In genomic region chr4:47662975-47663374, GRCh38 we compare ENCODE assay signal across 11 cellular contexts.
DNase-seq lines count a peak whose midpoint lies in the region; ATAC-seq, FAIRE-seq and TF ChIP-seq lines count a peak whose summit lies in the region.
"Had no signal": no experiment of that assay in that cellular context is flagged by ENCODE, and none has a peak within 500 bp of the region (broad histone marks: within the 10 kb centered on the region; RNA-seq: fewer than 3 reads in every experiment).

No MANE protein-coding gene starts in this region.

- in situ Hi-C loops in K562 (cut with MboI), result no loop called here

- no peaks in the 10 kb centered on the region for H3K4me1 Mint-ChIP-seq in activated CD4-positive, alpha-beta T cell treated with anti-CD3 and anti-CD28 coated beads for 36 hours
- H3K4me1 Mint-ChIP-seq: CD4-positive, CD25-positive, alpha-beta regulatory T cell had no signal

- H3K4me3 Mint-ChIP-seq in activated CD4-positive, alpha-beta T cell treated with anti-CD3 and anti-CD28 coated beads for 36 hours, result no peak overlapping the region
- H3K4me3 Mint-ChIP-seq: CD4-positive, CD25-positive, alpha-beta regulatory T cell had no signal

- intact Hi-C loops in activated CD4-positive, alpha-beta T cell treated with anti-CD3 and anti-CD28 coated beads for 36 hours (cut with DNase I, micrococcal nuclease), result no loop called here
- intact Hi-C loops in K562 (cut with micrococcal nuclease) (no loop called here), right cardiac atrium (cut with DNase I) (loop anchor here in 2 of 4 donors (10.0 kb wide), 1 partner anchor 272 kb away; no protein-coding TSS in a partner anchor)

- peaks cover 12% of the 10 kb centered on the region for H3K27me3 Mint-ChIP-seq in activated CD4-positive, alpha-beta T cell treated with anti-CD3 and anti-CD28 coated beads for 36 hours

- peak; percentile 33 for ATAC-seq in activated CD4-positive, alpha-beta T cell treated with anti-CD3 and anti-CD28 coated beads for 36 hours
- ATAC-seq in K562 (peak; percentile 56; the same call in 1 of the 3 replicates), GM18498 (IDR thresholded peaks at IDR 0.05; ENCODE audit: unreplicated experiment) (no peak), right cardiac atrium (no peak)

- no peak for TF ChIP-seq EP300 in K562 (IDR thresholded peaks at IDR 0.05; ENCODE audit: low read length)

- H3K27ac Mint-ChIP-seq in activated CD4-positive, alpha-beta T cell treated with anti-CD3 and anti-CD28 coated beads for 36 hours, result no peak overlapping the region
- H3K27ac Mint-ChIP-seq: CD4-positive, CD25-positive, alpha-beta regulatory T cell had no signal

- no peaks in the 10 kb centered on the region for H3K9me2 ChIP-seq in Loucy (replicated peaks; ENCODE audit: low read depth, low read length)

- TF ChIP-seq CTCF in Loucy (conservative IDR thresholded peaks at IDR 0.05; ENCODE audit: low read length), result peak; percentile 68
- peak; percentile 18 to 43 (median 40); a peak in 3 of 6 replicates for TF ChIP-seq CTCF in K562 (IDR thresholded peaks at IDR 0.05 in 2 of 3, conservative IDR thresholded peaks at IDR 0.05 in 1 of 3; ENCODE audit: insufficient read depth in 2 of 3, low read depth in 1 of 3, low read length in 3 of 3)
- peak; percentile 44 for TF ChIP-seq CTCF in retinal pigment epithelial cell (conservative IDR thresholded peaks at IDR 0.05; ENCODE audit: low read depth, low read length)

- DNase-seq in activated CD4-positive, alpha-beta T cell treated with anti-CD3 and anti-CD28 coated beads for 36 hours, result peak; percentile 65
- no peak for DNase-seq in activated CD4-positive, alpha-beta T cell treated with anti-CD3 and anti-CD28 coated beads, Interleukin-2, amount 50 U/mL, for 4 hours
- DNase-seq in K562 (ENCODE audit: extremely low read depth in 1 of 4, low spot score in 3 of 4) (peak; percentile 11 to 48 (median 18)), retinal pigment epithelial cell (ENCODE audit: low read depth) (no peak), activated gamma-delta T cell treated with Interleukin-2 at 50 U/mL for 16 hours (no peak), right cardiac atrium (no peak)

- H3K27ac ChIP-seq in K562 (ENCODE audit: extremely low read depth, low read depth, low read length) (no peak overlapping the region), right cardiac atrium (ENCODE audit: low read length) (no peak overlapping the region)
- H3K27ac ChIP-seq: SJCRH30 had no signal

- no peaks in the 10 kb centered on the region for H3K9me3 ChIP-seq in Loucy (ENCODE audit: insufficient read depth, low read depth, low read length)
- H3K9me3 ChIP-seq in K562 (replicated peaks; ENCODE audit: control insufficient read depth, insufficient read depth, low read depth, low read length), result no peaks in the 10 kb centered on the region
- no peaks in the 10 kb centered on the region for H3K9me3 ChIP-seq in right cardiac atrium (ENCODE audit: control insufficient read depth, low read length)
- H3K9me3 ChIP-seq: SJCRH30 had no signal

- WGBS in K562 (ENCODE audit: insufficient coverage, low coverage, missing lambda C conversion rate), result 7% methylated on average over 3 of the region's 3 CpGs
- 75% methylated on average over 3 of the region's 3 CpGs for WGBS in right cardiac atrium

- no peaks in the 10 kb centered on the region for H3K9me3 Mint-ChIP-seq in activated CD4-positive, alpha-beta T cell treated with anti-CD3 and anti-CD28 coated beads for 36 hours (ENCODE audit: low read depth)

- H2AFZ ChIP-seq in Loucy (ENCODE audit: low read length), result no peak overlapping the region
- H2AFZ ChIP-seq in K562 (ENCODE audit: low read depth, low read length), result no peak overlapping the region

- no TSS peak for BruUV-seq in K562 (replicated peaks; lab: Mats Ljungman, UMichigan)

- H3K27me3 ChIP-seq in Loucy (ENCODE audit: insufficient read depth, low read length, poor library complexity, severe bottlenecking), result no peaks in the 10 kb centered on the region
- no peaks in the 10 kb centered on the region for H3K27me3 ChIP-seq in K562 (ENCODE audit: control insufficient read depth in 2 of 2, insufficient read depth in 2 of 2, low read length in 2 of 2)
- no peaks in the 10 kb centered on the region for H3K27me3 ChIP-seq in right cardiac atrium (ENCODE audit: control insufficient read depth, insufficient read depth)
- H3K27me3 ChIP-seq: SJCRH30 had no signal

- H3K4me2 ChIP-seq in Loucy (ENCODE audit: low read depth, low read length, poor library complexity, severe bottlenecking) (no peak overlapping the region), K562 (ENCODE audit: insufficient read depth, low read length) (no peak overlapping the region)

- H3K79me2 ChIP-seq in Loucy (ENCODE audit: insufficient read depth, low read length) (no peaks in the 10 kb centered on the region), K562 (ENCODE audit: control insufficient read depth, insufficient read depth, low read length) (no peaks in the 10 kb centered on the region)

- H3F3A ChIP-seq in Loucy (ENCODE audit: low read depth), result no peaks in the 10 kb centered on the region

- H3K9ac ChIP-seq in Loucy (ENCODE audit: low read depth, low read length, poor library complexity, severe bottlenecking), result no peak overlapping the region
- H3K9ac ChIP-seq in K562 (ENCODE audit: insufficient read depth in 1 of 2, low read depth in 2 of 2, low read length in 2 of 2), result no peak overlapping the region

- no peak overlapping the region for H3K4me3 ChIP-seq in Loucy (ENCODE audit: low read length, poor library complexity, severe bottlenecking)
- no peak overlapping the region for H3K4me3 ChIP-seq in K562
- no peak overlapping the region for H3K4me3 ChIP-seq in retinal pigment epithelial cell (ENCODE audit: low read length)
- H3K4me3 ChIP-seq in right cardiac atrium (ENCODE audit: low read length), result no peak overlapping the region
- H3K4me3 ChIP-seq: SJCRH30 had no signal

- H3K4me1 ChIP-seq in Loucy (ENCODE audit: insufficient read depth, low read length, poor library complexity, severe bottlenecking), result no peaks in the 10 kb centered on the region
- H3K4me1 ChIP-seq in K562 (replicated peaks in 1 of 2; ENCODE audit: control insufficient read depth in 2 of 2, insufficient read depth in 2 of 2, low read length in 2 of 2), result no peaks in the 10 kb centered on the region
- H3K4me1 ChIP-seq in right cardiac atrium (ENCODE audit: control insufficient read depth, insufficient read depth, low read length), result no peaks in the 10 kb centered on the region
- H3K4me1 ChIP-seq: SJCRH30 had no signal

- POLR2A ChIA-PET in activated CD4-positive, alpha-beta T cell treated with anti-CD3 and anti-CD28 coated beads for 36 hours (lab: Charles Lee), result no interaction called here
- POLR2A ChIA-PET in K562 (lab: Yijun Ruan, JAX), result interaction anchor here (0.7 kb wide), 1 partner anchor 86 kb away, joined by 3 read pairs; no protein-coding TSS in a partner anchor

- no peak for FAIRE-seq in K562 (lab: Jason Lieb, UNC)
- FAIRE-seq: HTR-8/SVneo had no signal

- H3K36me3 ChIP-seq in Loucy (ENCODE audit: insufficient read depth, low read length), result no peaks in the 10 kb centered on the region
- H3K36me3 ChIP-seq in K562 (ENCODE audit: control insufficient read depth, insufficient read depth, low read length), result no peaks in the 10 kb centered on the region
- H3K36me3 ChIP-seq: SJCRH30 had no signal

- H4K20me1 ChIP-seq in Loucy (ENCODE audit: insufficient read depth, low read length, poor library complexity, severe bottlenecking) (no peaks in the 10 kb centered on the region), K562 (replicated peaks; ENCODE audit: control insufficient read depth, insufficient read depth, low read length) (no peaks in the 10 kb centered on the region)

- H3K9me1 ChIP-seq in K562 (ENCODE audit: control insufficient read depth, insufficient read depth, low read length), result no peaks in the 10 kb centered on the region

- CTCF ChIA-PET in activated CD4-positive, alpha-beta T cell treated with anti-CD3 and anti-CD28 coated beads for 36 hours (lab: Charles Lee), result interaction anchor here (0.6 to 0.8 kb wide), 3 partner anchors 11 to 271 kb away, joined by 3 to 4 read pairs (median 3); no protein-coding TSS in a partner anchor
- CTCF ChIA-PET in K562 (lab: Yijun Ruan, JAX; ENCODE audit: low intra/inter-chr PET ratio), result no interaction called here

- no peak for TF ChIP-seq RAD21 in K562 (CRISPR knock-in tag; conservative IDR thresholded peaks at IDR 0.05 in 1 of 2, IDR thresholded peaks at IDR 0.05 in 1 of 2)

- no peaks in the 10 kb centered on the region for H3K36me3 Mint-ChIP-seq in activated CD4-positive, alpha-beta T cell treated with anti-CD3 and anti-CD28 coated beads for 36 hours (ENCODE audit: low read depth)
- H3K36me3 Mint-ChIP-seq: CD4-positive, CD25-positive, alpha-beta regulatory T cell had no signal

- no peak for TF ChIP-seq POLR2A in K562 (conservative IDR thresholded peaks at IDR 0.05)

TF ChIP-seq in K562, 482 proteins besides CTCF, POLR2A, EP300 and RAD21:
- TF ChIP-seq GTF2E2 (tag; IDR thresholded peaks at IDR 0.05) (no peak), CTCFL (IDR thresholded peaks at IDR 0.05; ENCODE audit: borderline replicate concordance, insufficient read depth, low read depth, low read length, poor library complexity, severe bottlenecking) (peak; percentile 47)

Comparison
In these comparisons a context has a peak if more than half of its experiments do, and no peak if none do; other contexts are left out.
1. DNase-seq: peak in activated CD4-positive, alpha-beta T cell treated with anti-CD3 and anti-CD28 coated beads for 36 hours (single experiment) and K562 (4 of 4); none in activated CD4-positive, alpha-beta T cell treated with anti-CD3 and anti-CD28 coated beads, Interleukin-2, amount 50 U/mL, for 4 hours (0 of 2), retinal pigment epithelial cell (single experiment), activated gamma-delta T cell treated with Interleukin-2 at 50 U/mL for 16 hours (single experiment) and right cardiac atrium (0 of 3).
2. ATAC-seq: peak in activated CD4-positive, alpha-beta T cell treated with anti-CD3 and anti-CD28 coated beads for 36 hours (single experiment) and K562 (single experiment); none in GM18498 (single experiment) and right cardiac atrium (0 of 2).
3. Peak in every context shown above with its lines, with median percentiles within 50 percentile points of each other: CTCF ChIP-seq.